9 cellular contexts compared by ENCODE assay signal in genomic region chr7:7944619-7945282, GRCh38. TPM values are rescaled to one million over a fixed set of nuclear protein-coding genes. Genes with fewer than 3 reads are reported as not detected.
DNase-seq lines count a peak whose midpoint lies in the region; ATAC-seq, FAIRE-seq and TF ChIP-seq lines count a peak whose summit lies in the region.
"Had no signal": no experiment of that assay in that cellular context is flagged by ENCODE, and none has a peak within 500 bp of the region (broad histone marks: within the 10 kb centered on the region; RNA-seq: fewer than 3 reads in every experiment).

No MANE protein-coding gene starts in this region.

- H3K4me1 Mint-ChIP-seq in HFFc6 (ENCODE audit: low read depth), result no peaks in the 10 kb centered on the region

- H3K4me3 Mint-ChIP-seq in HFFc6, result no peak overlapping the region

- TF ChIP-seq POLR2A in GM12891 (IDR thresholded peaks at IDR 0.05; ENCODE audit: low read depth, low read length), result peak; percentile 70

- FAIRE-seq in GM12891 (lab: Jason Lieb, UNC), result peak; percentile 100

- peak; percentile 33 for DNase-seq in GM12891 (ENCODE audit: insufficient read length, low spot score)
- peak; percentile 47 for DNase-seq in activated effector memory CD4-positive, alpha-beta T cell treated with Interleukin-2 at 50 U/mL for 16 hours
- DNase-seq in stimulated activated CD4-positive, alpha-beta T cell treated with anti-CD3 and anti-CD28 coated beads, Interleukin-12 subunit alpha, Interleukin-12 subunit beta, amount 100 ng/mL, for 4 hours, result peak; percentile 17
- no peak for DNase-seq in HFFc6
- no peak for DNase-seq in kidney glomerular epithelial cell (lab: John Stamatoyannopoulos, UW)
- no peak for DNase-seq in HUDEP-2 (lab: John Stamatoyannopoulos, UW; ENCODE audit: unreplicated experiment in 76 of 76)

- H3K4me2 ChIP-seq in Loucy (ENCODE audit: low read depth, low read length, poor library complexity, severe bottlenecking), result peak overlapping the region; percentile 83

- peak overlapping the region; percentile 67 for H3K9ac ChIP-seq in Loucy (ENCODE audit: low read depth, low read length, poor library complexity, severe bottlenecking)

- no peaks in the 10 kb centered on the region for H3K36me3 Mint-ChIP-seq in HFFc6 (ENCODE audit: low read depth)

- peaks cover 54% of the 10 kb centered on the region for H3K4me1 ChIP-seq in Loucy (ENCODE audit: insufficient read depth, low read length, poor library complexity, severe bottlenecking)

- H3K9me3 ChIP-seq in Loucy (ENCODE audit: insufficient read depth, low read depth, low read length), result no peaks in the 10 kb centered on the region

- no peaks in the 10 kb centered on the region for H3K9me2 ChIP-seq in Loucy (replicated peaks; ENCODE audit: low read depth, low read length)

- peak overlapping the region; percentile 26 for H2AFZ ChIP-seq in Loucy (ENCODE audit: low read length)

- H3K27ac Mint-ChIP-seq in HFFc6, result no peak overlapping the region

- H3K4me3 ChIP-seq in Loucy (ENCODE audit: low read length, poor library complexity, severe bottlenecking), result peak overlapping the region; percentile 63
- H3K4me3 ChIP-seq: cardiac muscle cell had no signal

- H3K27me3 ChIP-seq in Loucy (ENCODE audit: insufficient read depth, low read length, poor library complexity, severe bottlenecking), result no peaks in the 10 kb centered on the region

- ATAC-seq in GM21576 (IDR thresholded peaks at IDR 0.05; ENCODE audit: unreplicated experiment), result peak; percentile 89

- H3K9me3 Mint-ChIP-seq in HFFc6, result no peaks in the 10 kb centered on the region

- no peaks in the 10 kb centered on the region for H3K27me3 Mint-ChIP-seq in HFFc6 (ENCODE audit: insufficient read depth)

- H4K20me1 ChIP-seq in Loucy (ENCODE audit: insufficient read depth, low read length, poor library complexity, severe bottlenecking), result no peaks in the 10 kb centered on the region

- H3K79me2 ChIP-seq in Loucy (ENCODE audit: insufficient read depth, low read length), result no peaks in the 10 kb centered on the region

- H3F3A ChIP-seq in Loucy (ENCODE audit: low read depth), result peaks cover 15% of the 10 kb centered on the region; the same call in 1 of the 2 replicates

- no peak for TF ChIP-seq CTCF in Loucy (conservative IDR thresholded peaks at IDR 0.05; ENCODE audit: low read length)
- no peak for TF ChIP-seq CTCF in HFFc6 (IDR thresholded peaks at IDR 0.05)

- H3K36me3 ChIP-seq in Loucy (ENCODE audit: insufficient read depth, low read length), result no peaks in the 10 kb centered on the region
- H3K36me3 ChIP-seq: cardiac muscle cell had no signal

TF ChIP-seq in GM12891, 5 proteins besides CTCF, POLR2A, EP300 and RAD21:
- TF ChIP-seq PAX5 (IDR thresholded peaks at IDR 0.05; ENCODE audit: insufficient read depth, low read length, severe bottlenecking), result peak; percentile 65
- TF ChIP-seq POLR2AphosphoS5 (IDR thresholded peaks at IDR 0.05; ENCODE audit: low read depth, low read length), result peak; percentile 49; the same call in 1 of the 2 replicates
- peak; percentile 88 for TF ChIP-seq POU2F2 (IDR thresholded peaks at IDR 0.05; ENCODE audit: low read depth, low read length)
- TF ChIP-seq SPI1 (IDR thresholded peaks at IDR 0.05; ENCODE audit: low read depth, low read length), result no peak
- TF ChIP-seq TAF1 (IDR thresholded peaks at IDR 0.05; ENCODE audit: low read depth, low read length), result no peak; the same call in 1 of the 2 replicates
TF ChIP-seq in GM12891: peak in this region for 3.

RNA-seq across cellular contexts. Expression of gene GLCCI1, which starts 23.8 kb away (rescaled TPM):
- 24.1 TPM for polyA plus RNA-seq in GM12891 (2012; ENCODE audit: low read depth, missing spikeins)
- total RNA-seq in HFFc6 (2021; fragmentation: NEBNext Ultra II Directional; extraction: Animal tissue kit (Norgen Biotek cat#: 25700)), result 10 to 100 TPM; 15.0 to 17.7 (median 16.2) TPM

Comparison
In these comparisons a context has a peak if more than half of its experiments do, and no peak if none do; other contexts are left out.
1. DNase-seq: peak in GM12891 (single experiment), activated effector memory CD4-positive, alpha-beta T cell treated with Interleukin-2 at 50 U/mL for 16 hours (single experiment) and stimulated activated CD4-positive, alpha-beta T cell treated with anti-CD3 and anti-CD28 coated beads, Interleukin-12 subunit alpha, Interleukin-12 subunit beta, amount 100 ng/mL, for 4 hours (single experiment); none in HFFc6 (single experiment), kidney glomerular epithelial cell (single experiment) and HUDEP-2 (0 of 76).